25 cellular contexts compared by ENCODE assay signal in the genomic region with DNA sequence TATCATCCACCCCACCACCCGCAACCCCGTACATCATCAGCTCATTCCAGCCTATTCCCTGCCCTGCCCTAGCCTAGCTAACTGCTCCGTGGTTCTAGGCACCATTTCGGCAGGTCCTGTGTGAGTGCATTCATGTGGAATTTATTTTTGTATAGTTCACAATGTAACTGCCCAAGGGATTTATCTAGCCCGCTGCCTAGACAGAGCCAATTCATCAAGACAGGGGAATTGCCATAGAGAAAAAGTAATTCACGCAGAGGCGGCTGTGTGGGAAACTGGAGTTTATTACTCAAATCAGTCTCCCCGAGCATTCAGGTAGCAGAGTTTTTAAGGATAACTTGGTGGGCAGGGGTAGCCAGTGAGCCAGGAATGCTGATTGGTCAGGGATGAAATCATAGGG.
DNase-seq lines count a peak whose midpoint lies in the region; ATAC-seq, FAIRE-seq and TF ChIP-seq lines count a peak whose summit lies in the region.
"Had no signal": no experiment of that assay in that cellular context is flagged by ENCODE, and none has a peak within 500 bp of the region (broad histone marks: within the 10 kb centered on the region; RNA-seq: fewer than 3 reads in every experiment).

No MANE protein-coding gene starts in this region.

- no peak overlapping the region for H2BK15ac ChIP-seq in H1 (ENCODE audit: low read length)

- H3K9ac ChIP-seq in H1 (replicated peaks in 1 of 4; ENCODE audit: extremely low read depth in 1 of 4, low read depth in 3 of 4, low read length in 3 of 4) (no peak overlapping the region), neural progenitor cell (no peak overlapping the region)
- H3K9ac ChIP-seq: BLaER1 treated with 17β-estradiol and CSF1 and Interleukin-3, amounts not matched to agents 10 nM and 100 nM had no signal

- CTCF ChIA-PET in CD4-positive, alpha-beta T cell (lab: Charles Lee): no interaction called here
- CTCF ChIA-PET in H1 (lab: Charles Lee; ENCODE audit: partially characterized antibody): interaction anchor here (1.0 to 2.4 kb wide), 5 partner anchors 24 to 252 kb away, joined by 3 to 14 read pairs (median 4); no protein-coding TSS in a partner anchor
- CTCF ChIA-PET in naive thymus-derived CD4-positive, alpha-beta T cell (lab: Charles Lee): no interaction called here

- no peaks in the 10 kb centered on the region for H3K27me3 Mint-ChIP-seq in CD4-positive, alpha-beta T cell
- H3K27me3 Mint-ChIP-seq in naive thymus-derived CD4-positive, alpha-beta T cell: peaks cover 0 to 8% (median 0%) of the 10 kb centered on the region in 5 donors
- peaks cover 8% of the 10 kb centered on the region for H3K27me3 Mint-ChIP-seq in neural progenitor cell (ENCODE audit: insufficient read depth, low read depth)

- no peak for FAIRE-seq in H1 (lab: Jason Lieb, UNC)
- no peak for FAIRE-seq in HTR-8/SVneo (lab: Jason Lieb, UNC)
- FAIRE-seq: A549, D721Med, GM12878, GM19239 had no signal

- H2BK5ac ChIP-seq in H1 (ENCODE audit: low read depth, low read length): no peak overlapping the region

- H4K20me1 ChIP-seq in H1 (replicated peaks in 1 of 2; ENCODE audit: control insufficient read depth in 1 of 2, insufficient read depth in 2 of 2, low read length in 2 of 2): no peaks in the 10 kb centered on the region
- H4K20me1 ChIP-seq in neural progenitor cell (ENCODE audit: low read depth): no peaks in the 10 kb centered on the region
- H4K20me1 ChIP-seq: BLaER1 treated with 17β-estradiol and CSF1 and Interleukin-3, amounts not matched to agents 10 nM and 100 nM had no signal

- no peak for ATAC-seq in CD4-positive, alpha-beta T cell (ENCODE audit: poor library complexity)
- no peak for ATAC-seq in naive thymus-derived CD4-positive, alpha-beta T cell
- ATAC-seq in left cardiac atrium: no peak
- ATAC-seq: A549, GM12878, HCT116 had no signal

- no peak for TF ChIP-seq CTCF in CD4-positive, alpha-beta T cell (IDR thresholded peaks at IDR 0.05)
- TF ChIP-seq CTCF in H1 (IDR thresholded peaks at IDR 0.05; ENCODE audit: control extremely low read depth in 1 of 3, insufficient read depth in 1 of 3, low read depth in 1 of 3, low read length in 3 of 3) (no peak), neural progenitor cell (IDR thresholded peaks at IDR 0.05) (no peak)

- no peak overlapping the region for H4K5ac ChIP-seq in H1 (ENCODE audit: insufficient read length, low read depth, low read length)

- no peak for TF ChIP-seq POLR2A in H1 (IDR thresholded peaks at IDR 0.05; ENCODE audit: control extremely low read depth in 1 of 2, low read depth in 2 of 2, low read length in 2 of 2)

- no peak overlapping the region for H2BK120ac ChIP-seq in H1 (replicated peaks; ENCODE audit: low read depth, low read length)

- no peaks in the 10 kb centered on the region for H3K9me3 Mint-ChIP-seq in CD4-positive, alpha-beta T cell
- peaks cover 0 to 5% (median 0%) of the 10 kb centered on the region in 11 donors for H3K9me3 Mint-ChIP-seq in naive thymus-derived CD4-positive, alpha-beta T cell
- peaks cover 2% of the 10 kb centered on the region for H3K9me3 Mint-ChIP-seq in neural progenitor cell
- H3K9me3 Mint-ChIP-seq: CD8-positive, alpha-beta memory T cell had no signal

- H3K4me1 ChIP-seq in H1 (replicated peaks in 1 of 4; ENCODE audit: control insufficient read depth in 3 of 4, insufficient read depth in 4 of 4, low read length in 3 of 4) (peaks cover 3 to 22% (median 11%) of the 10 kb centered on the region in 4 experiments; a peak in 6 of 7 replicates), neural progenitor cell (peaks cover 15% of the 10 kb centered on the region)
- peaks cover 11 to 16% of the 10 kb centered on the region in 2 donors for H3K4me1 ChIP-seq in naive thymus-derived CD4-positive, alpha-beta T cell (ENCODE audit: control insufficient read depth in 2 of 2, insufficient read depth in 2 of 2, low read length in 2 of 2)
- H3K4me1 ChIP-seq: A549, BE2C had no signal

- no peaks in the 10 kb centered on the region; the same call in 1 of the 2 replicates for H3K23me2 ChIP-seq in H1 (ENCODE audit: low read depth, low read length)

- WGBS in H1 (ENCODE audit: extremely low coverage in 1 of 2, insufficient coverage in 1 of 2, insufficient read length in 1 of 2, insufficient replicate concordance in 2 of 2, low coverage in 1 of 2, low lambda C conversion rate in 2 of 2, missing lambda C conversion rate in 1 of 2), 2 experiments: 91% methylated on average over 8 of the region's 8 CpGs; no CpG with 5 or more reads in 1 of the 2 experiments

- H3K36me3 ChIP-seq in H1 (ENCODE audit: control insufficient read depth in 2 of 4, insufficient read depth in 4 of 4, low read length in 3 of 4) (no peaks in the 10 kb centered on the region), neural progenitor cell (no peaks in the 10 kb centered on the region)
- no peaks in the 10 kb centered on the region for H3K36me3 ChIP-seq in naive thymus-derived CD4-positive, alpha-beta T cell (ENCODE audit: control insufficient read depth in 2 of 3, insufficient read depth in 3 of 3, low read length in 3 of 3)
- H3K36me3 ChIP-seq: BE2C; BLaER1 treated with 17β-estradiol and CSF1 and Interleukin-3, amounts not matched to agents 10 nM and 100 nM had no signal

- H3K4me2 ChIP-seq in H1 (ENCODE audit: insufficient read depth in 1 of 2, low read depth in 2 of 2, low read length in 2 of 2) (no peak overlapping the region), neural progenitor cell (no peak overlapping the region)
- H3K4me2 ChIP-seq: A549; BLaER1 treated with 17β-estradiol and CSF1 and Interleukin-3, amounts not matched to agents 10 nM and 100 nM had no signal

- peak overlapping the region; percentile 78 for H3K27ac Mint-ChIP-seq in CD4-positive, alpha-beta T cell
- peak overlapping the region in 5 of 9 donors; percentile 17 to 69 (median 56) for H3K27ac Mint-ChIP-seq in naive thymus-derived CD4-positive, alpha-beta T cell
- no peak overlapping the region for H3K27ac Mint-ChIP-seq in neural progenitor cell
- H3K27ac Mint-ChIP-seq: CD14-positive monocyte had no signal

- H3K79me1 ChIP-seq in H1 (ENCODE audit: low read depth, low read length): no peaks in the 10 kb centered on the region

- peaks cover 47% of the 10 kb centered on the region for H3K4me1 Mint-ChIP-seq in CD4-positive, alpha-beta T cell (ENCODE audit: low read depth)
- H3K4me1 Mint-ChIP-seq in naive thymus-derived CD4-positive, alpha-beta T cell: peaks cover 8 to 42% (median 30%) of the 10 kb centered on the region in 7 donors
- H3K4me1 Mint-ChIP-seq in neural progenitor cell: peaks cover 32% of the 10 kb centered on the region

- H3K9me3 ChIP-seq in CD4-positive, alpha-beta T cell (ENCODE audit: control insufficient read depth, low read length): no peaks in the 10 kb centered on the region
- H3K9me3 ChIP-seq in H1 (ENCODE audit: insufficient read depth in 2 of 2, low read depth in 1 of 2, low read length in 1 of 2) (no peaks in the 10 kb centered on the region), neural progenitor cell (ENCODE audit: low read depth) (no peaks in the 10 kb centered on the region)
- H3K9me3 ChIP-seq in naive thymus-derived CD4-positive, alpha-beta T cell (ENCODE audit: control insufficient read depth in 2 of 3, low read length in 3 of 3): no peaks in the 10 kb centered on the region
- H3K9me3 ChIP-seq: A549, BE2C had no signal

- DNase-seq in CD4-positive, alpha-beta T cell: no peak
- DNase-seq in H1 (ENCODE audit: low read depth in 1 of 2, low spot score in 2 of 2) (no peak), neural progenitor cell (ENCODE audit: low spot score) (peak; percentile 43), left cardiac atrium (no peak), kidney tubule cell (ENCODE audit: low spot score) (no peak), HTR-8/SVneo (ENCODE audit: insufficient read length, low spot score) (no peak)
- DNase-seq in naive thymus-derived CD4-positive, alpha-beta T cell: no peak
- DNase-seq: 8988T; ACHN; AML-193; BE2C; CD8-positive, alpha-beta memory T cell; DMS 273 treated with DMSO at 0.1 percent for 48 hours; DMS79; EL; GDM1; GOT3; H9 had no signal

- no peak overlapping the region for H3K23ac ChIP-seq in H1 (ENCODE audit: insufficient read length)

- H4K91ac ChIP-seq in H1 (replicated peaks; ENCODE audit: insufficient read length, low read length): no peak overlapping the region

- no peaks in the 10 kb centered on the region for H3K27me3 ChIP-seq in CD4-positive, alpha-beta T cell (ENCODE audit: control insufficient read depth, insufficient read depth, low read length)
- H3K27me3 ChIP-seq in H1 (replicated peaks in 1 of 4; ENCODE audit: control insufficient read depth in 3 of 4, extremely low read depth in 1 of 4, insufficient read depth in 3 of 4, low read length in 3 of 4) (peaks cover 0 to 5% (median 0%) of the 10 kb centered on the region in 4 experiments; a peak in 3 of 7 replicates), neural progenitor cell (no peaks in the 10 kb centered on the region)
- H3K27me3 ChIP-seq in naive thymus-derived CD4-positive, alpha-beta T cell (ENCODE audit: control insufficient read depth in 2 of 2, insufficient read depth in 2 of 2, low read length in 2 of 2): no peaks in the 10 kb centered on the region
- H3K27me3 ChIP-seq: BLaER1 treated with 17β-estradiol and CSF1 and Interleukin-3, amounts not matched to agents 10 nM and 100 nM had no signal

- H3K4me3 Mint-ChIP-seq in CD4-positive, alpha-beta T cell: no peak overlapping the region
- no peak overlapping the region for H3K4me3 Mint-ChIP-seq in naive thymus-derived CD4-positive, alpha-beta T cell
- no peak overlapping the region for H3K4me3 Mint-ChIP-seq in neural progenitor cell
- H3K4me3 Mint-ChIP-seq: CD14-positive monocyte; CD8-positive, alpha-beta memory T cell; H9 had no signal

- no peak overlapping the region; the same call in 1 of the 2 replicates for H2BK12ac ChIP-seq in H1 (ENCODE audit: low read depth, low read length)

- intact Hi-C loops in CD4-positive, alpha-beta T cell (cut with DNase I, micrococcal nuclease): loop anchor here in 1 of 2 experiments (5.0 kb wide), 1 partner anchor 153 kb away; no protein-coding TSS in a partner anchor
- intact Hi-C loops in naive thymus-derived CD4-positive, alpha-beta T cell (cut with micrococcal nuclease): no loop called here
- intact Hi-C loops in left cardiac atrium (cut with DNase I): no loop called here

- no peak overlapping the region for H3K56ac ChIP-seq in H1 (replicated peaks; ENCODE audit: insufficient read length, low read depth, low read length)

- TF ChIP-seq EP300 in H1 (IDR thresholded peaks at IDR 0.05; ENCODE audit: borderline replicate concordance in 1 of 2, low read depth in 2 of 2, low read length in 2 of 2): no peak

- 0 out of 2 replicates have a peak overlapping the region, but pooled peaks have one; percentile 15 for H2BK20ac ChIP-seq in H1 (ENCODE audit: low read length)

- H2AFZ ChIP-seq in H1 (ENCODE audit: low read length): no peak overlapping the region
- no peak overlapping the region for H2AFZ ChIP-seq in neural progenitor cell (replicated peaks)

- H2AK5ac ChIP-seq in H1 (ENCODE audit: low read depth, low read length): peak overlapping the region; percentile 29; the same call in 1 of the 2 replicates

- H4K8ac ChIP-seq in H1 (ENCODE audit: extremely low read depth, insufficient read depth, low read length): no peak overlapping the region

- POLR2A ChIA-PET in CD4-positive, alpha-beta T cell (lab: Charles Lee): interaction anchor here (0.8 to 9.4 kb wide), 3 partner anchors 9 to 113 kb away, joined by 3 to 160 read pairs (median 6); no protein-coding TSS in a partner anchor
- POLR2A ChIA-PET in H1 (lab: Charles Lee; ENCODE audit: partially characterized antibody): no interaction called here
- POLR2A ChIA-PET in naive thymus-derived CD4-positive, alpha-beta T cell (lab: Charles Lee): interaction anchor here (1.0 to 9.9 kb wide), 2 partner anchors 9 to 23 kb away, joined by 3 to 114 read pairs; no protein-coding TSS in a partner anchor

- H3K4me3 ChIP-seq in H1 (ENCODE audit: extremely low read depth in 1 of 4, insufficient read depth in 2 of 4, low read depth in 3 of 4, low read length in 4 of 4) (no peak overlapping the region), neural progenitor cell (no peak overlapping the region)
- H3K4me3 ChIP-seq in naive thymus-derived CD4-positive, alpha-beta T cell (ENCODE audit: low read length): no peak overlapping the region
- H3K4me3 ChIP-seq: A549; BLaER1 treated with 17β-estradiol and CSF1 and Interleukin-3, amounts not matched to agents 10 nM and 100 nM; GM12878 had no signal

- TF ChIP-seq RAD21 in H1 (IDR thresholded peaks at IDR 0.05 in 1 of 2, conservative IDR thresholded peaks at IDR 0.05 in 1 of 2; ENCODE audit: low read depth in 2 of 2, low read length in 2 of 2): no peak

- no peak overlapping the region for H3K18ac ChIP-seq in H1 (ENCODE audit: extremely low read depth, low read length)

- no peaks in the 10 kb centered on the region for H3F3A ChIP-seq in neural progenitor cell (ENCODE audit: low read depth)

- H3K27ac ChIP-seq in CD4-positive, alpha-beta T cell (ENCODE audit: low read depth, low read length): no peak overlapping the region
- H3K27ac ChIP-seq in H1 (ENCODE audit: low read depth, low read length) (no peak overlapping the region), neural progenitor cell (no peak overlapping the region)
- H3K27ac ChIP-seq in naive thymus-derived CD4-positive, alpha-beta T cell (ENCODE audit: low read depth, low read length): no peak overlapping the region
- H3K27ac ChIP-seq: A549; BLaER1 treated with 17β-estradiol and CSF1 and Interleukin-3, amounts not matched to agents 10 nM and 100 nM had no signal

- no peaks in the 10 kb centered on the region for H3K79me2 ChIP-seq in H1 (ENCODE audit: control insufficient read depth in 1 of 2, insufficient read depth in 2 of 2, low read length in 2 of 2)
- H3K79me2 ChIP-seq in neural progenitor cell (ENCODE audit: low read depth): no peaks in the 10 kb centered on the region

- H3K14ac ChIP-seq in H1 (ENCODE audit: insufficient read length): no peak overlapping the region

- no peak overlapping the region for H3K4ac ChIP-seq in H1 (replicated peaks; ENCODE audit: insufficient read length, low read depth, low read length)

- no peaks in the 10 kb centered on the region for H3K36me3 Mint-ChIP-seq in CD4-positive, alpha-beta T cell (ENCODE audit: low read depth)
- H3K36me3 Mint-ChIP-seq in naive thymus-derived CD4-positive, alpha-beta T cell: peaks cover 0 to under 1% (median 0%) of the 10 kb centered on the region in 5 donors
- no peaks in the 10 kb centered on the region for H3K36me3 Mint-ChIP-seq in neural progenitor cell
- H3K36me3 Mint-ChIP-seq: CD14-positive monocyte had no signal
